Comparison of ENCODE assay signal across 9 cellular contexts in genomic region chr3:150184426-150185071, GRCh38.
DNase-seq lines count a peak whose midpoint lies in the region; ATAC-seq and TF ChIP-seq lines count a peak whose summit lies in the region.
"Had no signal": no experiment of that assay in that cellular context is flagged by ENCODE, and none has a peak within 500 bp of the region (broad histone marks: within the 10 kb centered on the region; RNA-seq: fewer than 3 reads in every experiment).

No MANE protein-coding gene starts in this region.

- peak overlapping the region; percentile 75 for H3K9ac ChIP-seq in skeletal muscle satellite cell (ENCODE audit: low read depth, low read length)

- no peak for TF ChIP-seq CTCF in fibroblast of mammary gland (conservative IDR thresholded peaks at IDR 0.05; ENCODE audit: control insufficient read depth, insufficient read depth, low read depth, low read length)

- H3K4me1 ChIP-seq in skeletal muscle satellite cell (ENCODE audit: control insufficient read depth, insufficient read depth, low read length): peaks cover 25% of the 10 kb centered on the region

- H3K4me3 ChIP-seq in fibroblast of mammary gland (ENCODE audit: control insufficient read depth, low read depth, low read length): peak overlapping the region; percentile 48
- peak overlapping the region; percentile 67 for H3K4me3 ChIP-seq in skeletal muscle satellite cell (ENCODE audit: low read length)

- peak; percentile 13 for ATAC-seq in GM21529 (IDR thresholded peaks at IDR 0.05; ENCODE audit: unreplicated experiment)
- ATAC-seq in HG03039 (IDR thresholded peaks at IDR 0.05; ENCODE audit: unreplicated experiment): no peak
- ATAC-seq in GM21390 (IDR thresholded peaks at IDR 0.05; ENCODE audit: unreplicated experiment): no peak

- H3K4me2 ChIP-seq in skeletal muscle satellite cell (ENCODE audit: low read length): peak overlapping the region; percentile 91

- H3K36me3 ChIP-seq in skeletal muscle satellite cell (ENCODE audit: insufficient read depth, low read length): no peaks in the 10 kb centered on the region
- H3K36me3 ChIP-seq: cardiac muscle cell had no signal

- DNase-seq in NAMALWA (ENCODE audit: low spot score) (peak; percentile 5), fibroblast of mammary gland (ENCODE audit: low read depth) (no peak), NCI-H1105 (lab: John Stamatoyannopoulos, UW) (no peak), D341Med (ENCODE audit: low spot score) (no peak)

- no peaks in the 10 kb centered on the region for H3K9me3 ChIP-seq in skeletal muscle satellite cell (replicated peaks; ENCODE audit: low read length)

- H3K27me3 ChIP-seq in skeletal muscle satellite cell (ENCODE audit: control insufficient read depth, insufficient read depth, low read length): no peaks in the 10 kb centered on the region
- H3K27me3 ChIP-seq: cardiac muscle cell had no signal
